In genomic region chr17:7404737-7405412, GRCh38 we compare ENCODE assay signal across 8 cellular contexts. TPM values are rescaled to one million over a fixed set of nuclear protein-coding genes. Genes with fewer than 3 reads are reported as not detected.
DNase-seq lines count a peak whose midpoint lies in the region; ATAC-seq, FAIRE-seq and TF ChIP-seq lines count a peak whose summit lies in the region.

No MANE protein-coding gene starts in this region.

- no peaks in the 10 kb centered on the region for H3K27me3 ChIP-seq in bronchial epithelial cell (ENCODE audit: control insufficient read depth, insufficient read depth, low read length)

- no peak for TF ChIP-seq CTCF in bronchial epithelial cell (IDR thresholded peaks at IDR 0.05; ENCODE audit: insufficient read depth, low read length, severe bottlenecking)

- FAIRE-seq in bronchial epithelial cell (lab: Jason Lieb, UNC), result no peak

- H3K4me3 ChIP-seq in SK-N-MC (peak overlapping the region; percentile 95), bronchial epithelial cell (ENCODE audit: low read depth, low read length) (peak overlapping the region; percentile 74)

- ATAC-seq in HG02759 (IDR thresholded peaks at IDR 0.05; ENCODE audit: unreplicated experiment) (peak; percentile 9), left colon (peak; percentile 12)

- intact Hi-C loops in left colon (cut with DNase I, micrococcal nuclease), result no loop called here

- no peak overlapping the region; the same call in 1 of the 2 replicates for H3K27ac ChIP-seq in SK-N-MC

- peak overlapping the region; percentile 77 for H3K9ac ChIP-seq in SK-N-MC (ENCODE audit: insufficient read length)

- DNase-seq in ELR (ENCODE audit: low read depth), result peak; percentile 64
- DNase-seq in SK-N-MC (ENCODE audit: low read depth, low spot score), result no peak
- no peak for DNase-seq in bronchial epithelial cell (ENCODE audit: low read depth)
- DNase-seq in left colon, result peak; percentile 52 to 73
- DNase-seq in stimulated activated CD8-positive, alpha-beta memory T cell treated with anti-CD3 and anti-CD28 coated beads, Interleukin-2, amount 100 ng/mL, for 48 hours (ENCODE audit: low read depth in 2 of 2), result peak; percentile 41 to 50
- no peak for DNase-seq in kidney glomerular epithelial cell (lab: John Stamatoyannopoulos, UW)
- no peak for DNase-seq in OCI-M2 (lab: John Stamatoyannopoulos, UW; ENCODE audit: unreplicated experiment)

- no peaks in the 10 kb centered on the region for H3K9me3 ChIP-seq in SK-N-MC (ENCODE audit: low read depth, low read length)

- 0 out of 2 replicates have a peak, but pooled peaks cover 5% of the 10 kb centered on the region for H3K36me3 ChIP-seq in SK-N-MC (ENCODE audit: insufficient read depth, low read length)
- no peaks in the 10 kb centered on the region for H3K36me3 ChIP-seq in bronchial epithelial cell (ENCODE audit: control insufficient read depth, insufficient read depth, low read length)

RNA-seq across cellular contexts. Expression of gene TMEM256, which starts 1.0 kb away (rescaled TPM):
- total RNA-seq in bronchial epithelial cell (40.3 and 67.7 TPM in 2 replicates), left colon (10 to 100 TPM; 70.8 to 81.0 TPM)

RNA-seq across cellular contexts. Expression of gene NLGN2, which starts 2.8 kb away (rescaled TPM):
- total RNA-seq in bronchial epithelial cell (0.79 and 1.2 TPM in 2 replicates), left colon (1 to 10 TPM; 2.7 to 6.6 TPM)

RNA-seq across cellular contexts. Expression of gene PLSCR3, which starts 10.6 kb away (rescaled TPM):
- total RNA-seq in bronchial epithelial cell, result 9.0 and 13.2 TPM in 2 replicates
- total RNA-seq in left colon, result 10 to 100 TPM in 1 of 2 donors, 1 to 10 TPM in 1; 8.9 to 10.2 TPM

RNA-seq across cellular contexts. Expression of gene SPEM1, which starts 15.2 kb away (rescaled TPM):
- total RNA-seq in bronchial epithelial cell (0.13 TPM in 1 of 2 replicates, not detected in the other), left colon (not detected)

RNA-seq across cellular contexts. Expression of gene SPEM2, which starts 20.5 kb away (rescaled TPM):
- total RNA-seq in bronchial epithelial cell (not detected in 2 replicates), left colon (not detected)

Comparison
In these comparisons a context has a peak if more than half of its experiments do, and no peak if none do; other contexts are left out.
1. DNase-seq: peak in ELR (single experiment), left colon (2 of 2) and stimulated activated CD8-positive, alpha-beta memory T cell treated with anti-CD3 and anti-CD28 coated beads, Interleukin-2, amount 100 ng/mL, for 48 hours (2 of 2); none in SK-N-MC (single experiment), bronchial epithelial cell (single experiment), kidney glomerular epithelial cell (single experiment) and OCI-M2 (single experiment).